ENCODE assay signal across 9 cellular contexts in genomic region chr4:137705171-137705783, GRCh38.
DNase-seq lines count a peak whose midpoint lies in the region; ATAC-seq and TF ChIP-seq lines count a peak whose summit lies in the region.
"Had no signal": no experiment of that assay in that cellular context is flagged by ENCODE, and none has a peak within 500 bp of the region (broad histone marks: within the 10 kb centered on the region; RNA-seq: fewer than 3 reads in every experiment).

No MANE protein-coding gene starts in this region.

- no peaks in the 10 kb centered on the region for H3K9me3 ChIP-seq in lower lobe of right lung
- H3K9me3 ChIP-seq in upper lobe of right lung, result no peaks in the 10 kb centered on the region

- intact Hi-C loops in lower lobe of right lung (cut with DNase I), result no loop called here
- intact Hi-C loops in upper lobe of right lung (cut with DNase I), result no loop called here

- peak; percentile 22 for DNase-seq in DMS 273 (lab: John Stamatoyannopoulos, UW; ENCODE audit: unreplicated experiment)
- no peak for DNase-seq in DMS 273 treated with DMSO at 0.1 percent for 48 hours (lab: John Stamatoyannopoulos, UW)
- peak; percentile 91 to 96 for DNase-seq in cardiac fibroblast (ENCODE audit: low read depth in 2 of 2)
- no peak for DNase-seq in lower lobe of right lung
- no peak for DNase-seq in upper lobe of right lung
- no peak for DNase-seq in activated effector memory CD4-positive, alpha-beta T cell treated with Interleukin-2 at 50 U/mL for 16 hours
- DNase-seq in NCI-H1436 treated with DMSO at 0.1 percent for 48 hours (lab: John Stamatoyannopoulos, UW), result no peak

- H3K4me1 ChIP-seq in lower lobe of right lung, result peaks cover 9% of the 10 kb centered on the region
- peaks cover 7% of the 10 kb centered on the region for H3K4me1 ChIP-seq in upper lobe of right lung

- no peaks in the 10 kb centered on the region for H3K27me3 ChIP-seq in lower lobe of right lung (ENCODE audit: low read depth)
- no peaks in the 10 kb centered on the region for H3K27me3 ChIP-seq in upper lobe of right lung

- TF ChIP-seq CTCF in cardiac fibroblast (IDR thresholded peaks at IDR 0.05; ENCODE audit: low read depth, low read length) (no peak), lower lobe of right lung (IDR thresholded peaks at IDR 0.05) (no peak), upper lobe of right lung (IDR thresholded peaks at IDR 0.05) (no peak)

- H3K4me3 ChIP-seq in cardiac fibroblast (replicated peaks in 1 of 2; ENCODE audit: low read depth in 2 of 2, low read length in 2 of 2), result no peak overlapping the region
- H3K4me3 ChIP-seq in lower lobe of right lung, result no peak overlapping the region
- H3K4me3 ChIP-seq in upper lobe of right lung, result no peak overlapping the region

- H3K27ac ChIP-seq in lower lobe of right lung (no peak overlapping the region), upper lobe of right lung (peak overlapping the region; percentile 11)
- H3K27ac ChIP-seq: 22Rv1 had no signal

- H3K36me3 ChIP-seq in lower lobe of right lung (no peaks in the 10 kb centered on the region), upper lobe of right lung (no peaks in the 10 kb centered on the region)

- ATAC-seq in lower lobe of right lung, result peak; percentile 67 to 72
- ATAC-seq in upper lobe of right lung, result peak; percentile 76
- no peak for ATAC-seq in GM19397 (IDR thresholded peaks at IDR 0.05; ENCODE audit: unreplicated experiment)

Comparison
In these comparisons a context has a peak if more than half of its experiments do, and no peak if none do; other contexts are left out.
1. DNase-seq: peak in DMS 273 (single experiment) and cardiac fibroblast (2 of 2); none in DMS 273 treated with DMSO at 0.1 percent for 48 hours (single experiment), lower lobe of right lung (single experiment), upper lobe of right lung (single experiment), activated effector memory CD4-positive, alpha-beta T cell treated with Interleukin-2 at 50 U/mL for 16 hours (single experiment) and NCI-H1436 treated with DMSO at 0.1 percent for 48 hours (single experiment).